In the genomic region with DNA sequence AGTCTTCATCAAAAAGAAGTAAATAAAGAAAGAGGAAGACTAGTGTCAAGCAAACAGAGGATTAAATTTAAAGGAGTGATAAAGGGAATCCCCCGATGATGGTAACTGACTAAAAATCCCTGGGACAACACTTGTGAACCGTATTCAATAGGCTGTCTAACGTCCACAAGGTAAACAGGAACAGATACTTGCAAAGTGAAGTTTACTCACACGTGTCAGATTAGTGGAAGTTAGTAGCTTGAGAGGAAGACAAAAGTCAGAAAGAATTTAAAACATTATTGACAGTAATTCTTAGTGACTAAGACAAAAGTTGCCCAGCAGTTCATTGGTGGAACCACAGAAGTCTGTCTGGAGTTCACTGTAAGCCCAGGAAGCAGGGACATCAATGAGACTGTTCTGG, we compare ENCODE assay signal across 11 cellular contexts. TPM values are rescaled to one million over a fixed set of nuclear protein-coding genes. Genes with fewer than 3 reads are reported as not detected.
DNase-seq lines count a peak whose midpoint lies in the region; ATAC-seq, FAIRE-seq and TF ChIP-seq lines count a peak whose summit lies in the region.
"Had no signal": no experiment of that assay in that cellular context is flagged by ENCODE, and none has a peak within 500 bp of the region (broad histone marks: within the 10 kb centered on the region; RNA-seq: fewer than 3 reads in every experiment).

No MANE protein-coding gene starts in this region.

- DNase-seq in HepG2 (ENCODE audit: low spot score) (peak; percentile 77), Kasumi-1 (lab: John Stamatoyannopoulos, UW) (no peak), dedifferentiated amniotic fluid mesenchymal stem cell (ENCODE audit: extremely low spot score) (no peak), globus pallidus (ENCODE audit: low spot score) (no peak)
- no peak for DNase-seq in activated naive CD8-positive, alpha-beta T cell treated with anti-CD3 and anti-CD28 coated beads, Interleukin-2, amount 50 U/mL, for 24 hours
- DNase-seq: activated CD8-positive, alpha-beta memory T cell treated with anti-CD3 and anti-CD28 coated beads for 24 hours; cerebellar nuclear complex; DND-41 had no signal

- no peak overlapping the region for H2AFZ ChIP-seq in HepG2 (ENCODE audit: low read length)

- H3K4me1 Mint-ChIP-seq in activated naive CD8-positive, alpha-beta T cell treated with anti-CD3 and anti-CD28 coated beads, Interleukin-2, amount 50 U/mL, for 24 hours = peaks cover 4% of the 10 kb centered on the region

- peaks cover 23% of the 10 kb centered on the region for H3K4me1 ChIP-seq in HepG2 (ENCODE audit: insufficient read depth, low read length)

- no peaks in the 10 kb centered on the region for H3K36me3 Mint-ChIP-seq in activated naive CD8-positive, alpha-beta T cell treated with anti-CD3 and anti-CD28 coated beads, Interleukin-2, amount 50 U/mL, for 24 hours (ENCODE audit: low read depth)

- no peaks in the 10 kb centered on the region for H3K36me3 ChIP-seq in HepG2 (replicated peaks in 1 of 2; ENCODE audit: control insufficient read depth in 1 of 2, insufficient read depth in 2 of 2, low read length in 2 of 2)

- no peaks in the 10 kb centered on the region for H3K27me3 ChIP-seq in HepG2 (ENCODE audit: control insufficient read depth in 1 of 2, insufficient read depth in 2 of 2, low read length in 2 of 2)

- H3K9me3 ChIP-seq in HepG2 (ENCODE audit: low read length) = no peaks in the 10 kb centered on the region

- no peak for TF ChIP-seq RAD21 in HepG2 (CRISPR knock-in tag; IDR thresholded peaks at IDR 0.05)

- no peaks in the 10 kb centered on the region for H3K27me3 Mint-ChIP-seq in activated naive CD8-positive, alpha-beta T cell treated with anti-CD3 and anti-CD28 coated beads, Interleukin-2, amount 50 U/mL, for 24 hours

- peak overlapping the region; percentile 46 for H3K4me2 ChIP-seq in HepG2 (ENCODE audit: low read depth, low read length)

- POLR2A ChIA-PET in HepG2 (lab: Yijun Ruan, JAX) = interaction anchor here (0.9 to 1.7 kb wide), 4 partner anchors 16 to 28 kb away, joined by 4 to 6 read pairs (median 5); partner anchors contain the start of gene SPOPL

- CTCF ChIA-PET in HepG2 (lab: Yijun Ruan, JAX; ENCODE audit: low intra/inter-chr PET ratio, low total read pairs) = no interaction called here

- H3K4me3 Mint-ChIP-seq in activated naive CD8-positive, alpha-beta T cell treated with anti-CD3 and anti-CD28 coated beads, Interleukin-2, amount 50 U/mL, for 24 hours = no peak overlapping the region

- H3K4me3 ChIP-seq in HepG2 (replicated peaks in 1 of 3; ENCODE audit: insufficient read depth in 1 of 3, low read depth in 2 of 3, low read length in 3 of 3) = no peak overlapping the region

- in situ Hi-C loops in HepG2 (cut with HindIII; ENCODE audit: extremely low pct_ligation_motif_present, low pct_unique_long_range_greater_than_20kb) = no loop called here

- no TSS peak for BruUV-seq in HepG2 (replicated peaks; lab: Mats Ljungman, UMichigan)

- H3K27ac Mint-ChIP-seq in activated naive CD8-positive, alpha-beta T cell treated with anti-CD3 and anti-CD28 coated beads, Interleukin-2, amount 50 U/mL, for 24 hours = no peak overlapping the region

- TF ChIP-seq EP300 in HepG2 (IDR thresholded peaks at IDR 0.05; ENCODE audit: low read depth in 2 of 2, low read length in 2 of 2) (peak in 1 of 2 experiments; percentile 63; a peak in 1 of 4 replicates), HepG2 (CRISPR knock-in tag; IDR thresholded peaks at IDR 0.05; ENCODE audit: borderline replicate concordance) (no peak; the same call in 1 of the 2 replicates)

- TF ChIP-seq POLR2A in HepG2 (IDR thresholded peaks at IDR 0.05; ENCODE audit: insufficient read depth in 1 of 2, low read depth in 2 of 2, low read length in 2 of 2) = no peak

- no peak for TF ChIP-seq CTCF in HepG2 (CRISPR knock-in tag; IDR thresholded peaks at IDR 0.05)

- 3% methylated on average over 4 of the region's 4 CpGs for WGBS in HepG2 (ENCODE audit: low lambda C conversion rate)

- ATAC-seq in GM18868 (IDR thresholded peaks at IDR 0.05; ENCODE audit: unreplicated experiment) (peak; percentile 94), GM21786 (IDR thresholded peaks at IDR 0.05; ENCODE audit: unreplicated experiment) (peak; percentile 87), HG03460 (IDR thresholded peaks at IDR 0.05; ENCODE audit: unreplicated experiment) (peak; percentile 81), HepG2 (peak; percentile 85)
- ATAC-seq in activated naive CD8-positive, alpha-beta T cell treated with anti-CD3 and anti-CD28 coated beads, Interleukin-2, amount 50 U/mL, for 24 hours = no peak

- no peaks in the 10 kb centered on the region for H3K79me2 ChIP-seq in HepG2 (ENCODE audit: insufficient read depth, low read length)

- peak; percentile 26 for FAIRE-seq in HepG2 (lab: Jason Lieb, UNC)

- no peaks in the 10 kb centered on the region for H4K20me1 ChIP-seq in HepG2 (ENCODE audit: insufficient read depth, low read length)

- H3K27ac ChIP-seq in HepG2 (ENCODE audit: extremely low read length, insufficient read depth, low read length) = peak overlapping the region; percentile 10

- H3K9me3 Mint-ChIP-seq in activated naive CD8-positive, alpha-beta T cell treated with anti-CD3 and anti-CD28 coated beads, Interleukin-2, amount 50 U/mL, for 24 hours = no peaks in the 10 kb centered on the region

- H3K9ac ChIP-seq in HepG2 (ENCODE audit: insufficient read depth, low read depth, low read length) = no peak overlapping the region

- intact Hi-C loops in HepG2 (cut with micrococcal nuclease; ENCODE audit: unreplicated experiment) = loop anchor here (1.0 to 5.0 kb wide), 3 partner anchors 16 to 312 kb away; partner anchors contain the start of gene SPOPL

TF ChIP-seq in HepG2, 621 proteins besides CTCF, POLR2A, EP300 and RAD21 (continues in another document):
- TF ChIP-seq AFF4 (CRISPR knock-in tag; IDR thresholded peaks at IDR 0.05) = no peak

RNA-seq across cellular contexts. Expression of gene SPOPL, which starts 26.2 kb away (rescaled TPM):
- 51.6 and 68.8 TPM in 2 replicates for total RNA-seq in HepG2 (2016; rRNA removed; fragmentation: Illumina TruSeq; extraction: Trizol)
- 10.0 and 11.5 TPM in 2 replicates for total RNA-seq in HepG2 (2016; cell fraction: cytosol; rRNA removed; fragmentation: Illumina TruSeq; extraction: Trizol; ENCODE audit: low read depth)
- 47.5 and 62.1 TPM in 2 replicates for total RNA-seq in HepG2 (2016; cell fraction: insoluble cytoplasmic fraction; rRNA removed; fragmentation: Illumina TruSeq; extraction: Trizol)
- total RNA-seq in HepG2 (2016; cell fraction: membrane; rRNA removed; fragmentation: Illumina TruSeq; extraction: Trizol) = 48.3 and 49.1 TPM in 2 replicates
- total RNA-seq in HepG2 (2016; cell fraction: nucleus; rRNA removed; fragmentation: Illumina TruSeq; extraction: Trizol) = 43.8 and 44.8 TPM in 2 replicates
- polyA plus RNA-seq in HepG2 (2011; rRNA removed) = 11.0 and 12.6 TPM in 2 replicates
- polyA plus RNA-seq in HepG2 (2011; cell fraction: cytosol; rRNA removed) = 6.4 and 7.3 TPM in 2 replicates
- 11.9 and 15.1 TPM in 2 replicates for polyA plus RNA-seq in HepG2 (2011; cell fraction: nucleus; rRNA removed)
- 18.9 and 24.1 TPM in 2 replicates for polyA plus RNA-seq in HepG2 (2012)
- polyA plus RNA-seq in HepG2 (2016; cell fraction: cytosol; fragmentation: Illumina TruSeq; extraction: Trizol; ENCODE audit: low read depth) = 4.1 and 6.0 TPM in 2 replicates
- 33.9 and 34.3 TPM in 2 replicates for polyA plus RNA-seq in HepG2 (2016; cell fraction: insoluble cytoplasmic fraction; fragmentation: Illumina TruSeq; extraction: Trizol; ENCODE audit: low read depth)
- 18.7 and 19.9 TPM in 2 replicates for polyA plus RNA-seq in HepG2 (2016; cell fraction: membrane; fragmentation: Illumina TruSeq; extraction: Trizol; ENCODE audit: low read depth)
- 16.2 and 18.6 TPM in 2 replicates for polyA plus RNA-seq in HepG2 (2016; cell fraction: nucleus; fragmentation: Illumina TruSeq; extraction: Trizol; ENCODE audit: insufficient read depth, low read depth)
- polyA minus RNA-seq in HepG2 (2011; rRNA and poly(A)+ RNA removed; ENCODE audit: low replicate concordance) = 4.7 and 17.9 TPM in 2 replicates
- 17.1 and 17.5 TPM in 2 replicates for polyA minus RNA-seq in HepG2 (2011; cell fraction: cytosol; rRNA and poly(A)+ RNA removed)
- polyA minus RNA-seq in HepG2 (2011; cell fraction: nucleus; rRNA and poly(A)+ RNA removed) = 74.5 and 98.8 TPM in 2 replicates
